ENCODE assay signal across 1 cellular context in the genomic region with DNA sequence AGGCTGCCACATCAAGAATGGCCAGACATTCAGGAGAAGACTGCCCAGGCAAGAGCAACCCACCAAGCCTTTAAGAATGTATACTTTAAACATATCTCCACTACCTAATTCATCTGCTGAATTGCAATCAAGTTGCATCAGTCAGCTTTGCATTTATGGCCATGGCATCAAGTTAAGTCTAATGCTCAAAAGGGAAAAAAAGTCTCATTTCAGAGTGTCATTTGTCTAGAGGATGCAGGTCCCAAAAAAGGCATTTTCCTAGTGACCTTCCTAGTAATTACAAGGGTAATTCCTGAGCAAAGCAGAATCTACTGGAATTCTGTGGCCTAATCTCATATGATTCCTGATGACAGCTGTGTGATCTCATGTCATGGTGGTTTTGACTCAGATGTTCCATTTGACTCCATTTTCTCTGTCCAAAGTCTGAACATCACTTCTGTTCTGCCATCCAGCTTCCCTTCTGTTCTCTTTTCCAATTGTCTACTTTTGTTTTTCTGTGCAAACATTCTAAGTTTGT.
TF ChIP-seq lines count a peak whose summit lies in the region.

No MANE protein-coding gene starts in this region.

TF ChIP-seq in IMR-90, 13 proteins besides CTCF, POLR2A, EP300 and RAD21:
- TF ChIP-seq, protein P1, sequence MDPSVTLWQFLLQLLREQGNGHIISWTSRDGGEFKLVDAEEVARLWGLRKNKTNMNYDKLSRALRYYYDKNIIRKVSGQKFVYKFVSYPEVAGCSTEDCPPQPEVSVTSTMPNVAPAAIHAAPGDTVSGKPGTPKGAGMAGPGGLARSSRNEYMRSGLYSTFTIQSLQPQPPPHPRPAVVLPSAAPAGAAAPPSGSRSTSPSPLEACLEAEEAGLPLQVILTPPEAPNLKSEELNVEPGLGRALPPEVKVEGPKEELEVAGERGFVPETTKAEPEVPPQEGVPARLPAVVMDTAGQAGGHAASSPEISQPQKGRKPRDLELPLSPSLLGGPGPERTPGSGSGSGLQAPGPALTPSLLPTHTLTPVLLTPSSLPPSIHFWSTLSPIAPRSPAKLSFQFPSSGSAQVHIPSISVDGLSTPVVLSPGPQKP (IDR thresholded peaks at IDR 0.05; ENCODE audit: borderline replicate concordance, low read depth, low read length): no peak
- TF ChIP-seq CEBPB (IDR thresholded peaks at IDR 0.05; ENCODE audit: low read depth, low read length): peak; percentile 83
- no peak for TF ChIP-seq SMC3 (IDR thresholded peaks at IDR 0.05; ENCODE audit: low read depth, low read length)
- TF ChIP-seq, protein P2, sequence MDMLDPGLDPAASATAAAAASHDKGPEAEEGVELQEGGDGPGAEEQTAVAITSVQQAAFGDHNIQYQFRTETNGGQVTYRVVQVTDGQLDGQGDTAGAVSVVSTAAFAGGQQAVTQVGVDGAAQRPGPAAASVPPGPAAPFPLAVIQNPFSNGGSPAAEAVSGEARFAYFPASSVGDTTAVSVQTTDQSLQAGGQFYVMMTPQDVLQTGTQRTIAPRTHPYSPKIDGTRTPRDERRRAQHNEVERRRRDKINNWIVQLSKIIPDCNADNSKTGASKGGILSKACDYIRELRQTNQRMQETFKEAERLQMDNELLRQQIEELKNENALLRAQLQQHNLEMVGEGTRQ (IDR thresholded peaks at IDR 0.05; ENCODE audit: low read depth, low read length): no peak
- no peak for TF ChIP-seq RCOR1 (IDR thresholded peaks at IDR 0.05; ENCODE audit: insufficient replicate concordance, low read length)
- no peak for TF ChIP-seq MAZ (IDR thresholded peaks at IDR 0.05; ENCODE audit: borderline replicate concordance, low read depth, low read length)
- TF ChIP-seq BHLHE40 (IDR thresholded peaks at IDR 0.05; ENCODE audit: low read depth, low read length): no peak
TF ChIP-seq in IMR-90: peak in this region for 1.
